Comparison of ENCODE assay signal across 25 cellular contexts in the genomic region with DNA sequence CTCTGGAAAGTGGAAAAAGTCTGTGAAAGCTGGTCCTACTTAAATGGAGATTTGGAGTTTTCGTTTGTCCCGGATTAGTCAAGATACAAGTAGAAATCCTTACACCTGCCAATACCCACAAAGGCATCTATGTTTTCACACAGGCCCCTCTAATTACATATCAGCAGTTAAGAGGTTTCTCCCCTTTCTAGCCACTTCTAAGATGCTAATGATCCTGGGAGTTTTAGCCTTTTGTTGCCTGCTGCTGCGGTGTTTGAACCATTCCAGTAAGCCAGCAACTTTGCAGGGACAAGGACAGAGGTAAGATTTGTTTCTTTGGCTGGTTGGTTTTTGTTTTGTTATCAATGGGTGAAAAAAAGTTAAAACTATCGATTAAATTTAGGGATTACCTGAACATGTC. TPM values are rescaled to one million over a fixed set of nuclear protein-coding genes. Genes with fewer than 3 reads are reported as not detected.
"Had no signal": no experiment of that assay in that cellular context is flagged by ENCODE, and none has a peak within 500 bp of the region (broad histone marks: within the 10 kb centered on the region; RNA-seq: fewer than 3 reads in every experiment).

No MANE protein-coding gene starts in this region.

- H3K4me3 ChIP-seq: esophagus squamous epithelium, gastroesophageal sphincter, lung, psoas muscle, right lobe of liver, testis, tibial nerve, upper lobe of right lung, vagina had no signal

- DNase-seq: effector memory CD8-positive, alpha-beta T cell; esophagus squamous epithelium; foreskin fibroblast; glutamatergic neuron; left colon; left ventricle myocardium superior; mesenchymal stem cell; midbrain; naive B cell; psoas muscle; retina; right lobe of liver; stimulated activated CD4-positive, alpha-beta T cell treated with anti-CD3 and anti-CD28 coated beads, Interleukin-15, amount 100 ng/mL, for 24 hours; stimulated activated CD4-positive, alpha-beta T cell treated with anti-CD3 and anti-CD28 coated beads, Interleukin-1b, Interleukin-23, amount 100 ng/mL, for 48 hours; stimulated activated CD4-positive, alpha-beta T cell treated with anti-CD3 and anti-CD28 coated beads, Interleukin-4, amount 100 ng/mL, for 24 hours; testis; upper lobe of right lung had no signal

- H3K36me3 ChIP-seq: esophagus squamous epithelium, gastroesophageal sphincter, right lobe of liver, tibial nerve, upper lobe of right lung, vagina had no signal

- H3K27ac ChIP-seq: epithelial cell of prostate, esophagus squamous epithelium, gastroesophageal sphincter, parathyroid adenoma, psoas muscle, right lobe of liver, testis, tibial nerve, upper lobe of right lung, vagina had no signal

- H3K27me3 ChIP-seq: right lobe of liver, testis, upper lobe of right lung, vagina had no signal

- H3K9me3 ChIP-seq: esophagus squamous epithelium, gastroesophageal sphincter, psoas muscle, right lobe of liver, testis, tibial nerve, upper lobe of right lung, vagina had no signal

- H3K4me1 ChIP-seq: esophagus squamous epithelium, gastroesophageal sphincter, parathyroid adenoma, psoas muscle, right lobe of liver, testis, tibial nerve, upper lobe of right lung, vagina had no signal

RNA-seq across cellular contexts. Expression of a gene that starts 5.8 kb away (rescaled TPM):
- total RNA-seq: esophagus squamous epithelium, left ventricle myocardium superior, lung, omental fat pad, right lobe of liver, subcutaneous adipose tissue, tibial nerve, upper lobe of right lung, vagina had no signal
